ENCODE assay signal across 22 cellular contexts in genomic region chr22:44120314-44120704, GRCh38.
"Had no signal": no experiment of that assay in that cellular context is flagged by ENCODE, and none has a peak within 500 bp of the region (broad histone marks: within the 10 kb centered on the region; RNA-seq: fewer than 3 reads in every experiment).

No MANE protein-coding gene starts in this region.

- H3K27me3 ChIP-seq: brain microvascular endothelial cell, gastrocnemius medialis, heart right ventricle, upper lobe of left lung had no signal

- H3K4me1 Mint-ChIP-seq: activated CD4-positive, alpha-beta T cell treated with anti-CD3 and anti-CD28 coated beads, Interleukin-2, amount 10 ng/mL, durations not matched to agents 7 days and 5 days had no signal

- H3K27me3 Mint-ChIP-seq: activated CD4-positive, alpha-beta T cell treated with anti-CD3 and anti-CD28 coated beads, Interleukin-2, amount 10 ng/mL, durations not matched to agents 7 days and 5 days; stimulated activated memory B cell treated with anti-CD40 and anti-IgM and Interleukin-4, amounts not matched to agents 10 μg/mL and 1 μg/mL and 100 μg/mL, for 72 hours had no signal

- H3K36me3 ChIP-seq: brain microvascular endothelial cell, thoracic aorta had no signal

- H3K9me3 ChIP-seq: gastrocnemius medialis, thoracic aorta, upper lobe of left lung had no signal

- H3K27ac Mint-ChIP-seq: activated CD4-positive, alpha-beta T cell treated with anti-CD3 and anti-CD28 coated beads, Interleukin-2, amount 10 ng/mL, durations not matched to agents 7 days and 5 days; activated CD8-positive, alpha-beta T cell treated with anti-CD3 and anti-CD28 coated beads, Interleukin-2, amount 10 ng/mL, durations not matched to agents 7 days and 5 days; natural killer cell treated with Interleukin-12 subunit alpha and Interleukin-12 subunit beta and Interleukin-15 and Interleukin-18, amount 100 ng/mL, for 72 hours; stimulated activated memory B cell treated with anti-CD40 and anti-IgM and Interleukin-4, amounts not matched to agents 10 μg/mL and 1 μg/mL and 100 μg/mL, for 72 hours had no signal

- H3K4me3 ChIP-seq: coronary artery, gastrocnemius medialis, heart right ventricle, thoracic aorta, upper lobe of left lung had no signal

- H3K9me3 Mint-ChIP-seq: natural killer cell treated with Interleukin-12 subunit alpha and Interleukin-12 subunit beta and Interleukin-15 and Interleukin-18, amount 100 ng/mL, for 72 hours had no signal

- H3K27ac ChIP-seq: brain microvascular endothelial cell, coronary artery, gastrocnemius medialis, heart right ventricle, parathyroid adenoma, thoracic aorta, upper lobe of left lung had no signal

- H3K4me3 Mint-ChIP-seq: activated CD4-positive, alpha-beta T cell treated with anti-CD3 and anti-CD28 coated beads, Interleukin-2, amount 10 ng/mL, durations not matched to agents 7 days and 5 days; activated CD8-positive, alpha-beta T cell treated with anti-CD3 and anti-CD28 coated beads, Interleukin-2, amount 10 ng/mL, durations not matched to agents 7 days and 5 days; natural killer cell treated with Interleukin-12 subunit alpha and Interleukin-12 subunit beta and Interleukin-15 and Interleukin-18, amount 100 ng/mL, for 72 hours; stimulated activated memory B cell treated with anti-CD40 and anti-IgM and Interleukin-4, amounts not matched to agents 10 μg/mL and 1 μg/mL and 100 μg/mL, for 72 hours had no signal

- DNase-seq: activated CD4-positive, alpha-beta T cell treated with anti-CD3 and anti-CD28 coated beads, Interleukin-2, amount 10 ng/mL, durations not matched to agents 7 days and 5 days; activated CD8-positive, alpha-beta memory T cell treated with anti-CD3 and anti-CD28 coated beads, Interleukin-2, amount 50 U/mL, for 4 hours; activated CD8-positive, alpha-beta T cell treated with anti-CD3 and anti-CD28 coated beads, Interleukin-2, amount 10 ng/mL, durations not matched to agents 7 days and 5 days; activated effector memory CD4-positive, alpha-beta T cell treated with anti-CD3 and anti-CD28 coated beads, Interleukin-2, amount 50 U/mL, for 16 hours; activated naive CD4-positive, alpha-beta T cell treated with anti-CD3 and anti-CD28 coated beads, Interleukin-2, amount 50 U/mL, for 16 hours; activated T-cell treated with anti-CD3 and anti-CD28 coated beads, Interleukin-2, amount 50 U/mL, for 48 hours; brain microvascular endothelial cell; central memory CD4-positive, alpha-beta T cell; gastrocnemius medialis; heart right ventricle; left cardiac atrium; stimulated activated CD4-positive, alpha-beta T cell treated with anti-CD3 and anti-CD28 coated beads, Interleukin-4, amount 100 ng/mL, for 4 hours; T-helper 1 cell; T-helper 9 cell had no signal

- H3K36me3 Mint-ChIP-seq: natural killer cell treated with Interleukin-12 subunit alpha and Interleukin-12 subunit beta and Interleukin-15 and Interleukin-18, amount 100 ng/mL, for 72 hours had no signal

- ATAC-seq: activated CD4-positive, CD25-positive, alpha-beta regulatory T cell treated with anti-CD3 and anti-CD28 coated beads, Interleukin-2, amount 50 U/mL, for 24 hours; activated CD8-positive, alpha-beta T cell treated with anti-CD3 and anti-CD28 coated beads, Interleukin-2, amount 10 ng/mL, durations not matched to agents 7 days and 5 days; gastrocnemius medialis; heart right ventricle; left cardiac atrium; natural killer cell treated with Interleukin-12 subunit alpha and Interleukin-12 subunit beta and Interleukin-15 and Interleukin-18, amount 100 ng/mL, for 72 hours; sciatic nerve; stimulated activated memory B cell treated with anti-CD40 and anti-IgM and Interleukin-4, amounts not matched to agents 10 μg/mL and 1 μg/mL and 100 μg/mL, for 72 hours had no signal
